16 cellular contexts compared by ENCODE assay signal in the genomic region with DNA sequence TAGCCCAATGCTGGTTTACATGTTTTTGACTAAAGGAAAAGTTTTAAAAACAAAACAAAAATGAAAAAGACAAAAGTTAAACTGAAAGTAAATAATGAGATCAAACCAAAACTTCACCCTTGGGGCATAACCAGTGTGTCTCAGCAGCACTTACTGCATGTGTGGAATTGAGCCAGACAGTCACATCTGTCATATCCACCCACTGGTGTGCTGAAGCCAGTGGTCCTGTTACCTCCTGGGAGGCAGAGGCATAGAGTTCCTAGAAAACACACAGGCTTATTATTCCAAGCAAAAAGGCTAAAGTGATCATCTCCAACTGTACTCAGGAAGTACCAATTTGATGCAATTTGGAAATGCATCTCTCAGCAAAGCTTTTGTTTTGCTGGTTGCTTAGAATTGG. TPM values are rescaled to one million over a fixed set of nuclear protein-coding genes. Genes with fewer than 3 reads are reported as not detected.
DNase-seq lines count a peak whose midpoint lies in the region; ATAC-seq, FAIRE-seq and TF ChIP-seq lines count a peak whose summit lies in the region.
"Had no signal": no experiment of that assay in that cellular context is flagged by ENCODE, and none has a peak within 500 bp of the region (broad histone marks: within the 10 kb centered on the region; RNA-seq: fewer than 3 reads in every experiment).

No MANE protein-coding gene starts in this region.

- H3K4me3 ChIP-seq in KMS-11 (IDR thresholded peaks at IDR 0.05; ENCODE audit: insufficient read depth, low read depth, low read length), result no peak overlapping the region
- no peak overlapping the region for H3K4me3 ChIP-seq in neural progenitor cell
- H3K4me3 ChIP-seq in pancreas, result no peak overlapping the region

- H3K27ac ChIP-seq in KMS-11 (no peak overlapping the region; the same call in 1 of the 2 replicates), neural progenitor cell (no peak overlapping the region), pancreas (no peak overlapping the region)

- DNase-seq in T-helper 2 cell treated with Interferon-gamma antibody and Interleukin-4, amounts not matched to agents 5 μg/mL and 100 μg/mL, for 36 hours (ENCODE audit: low spot score), result no peak
- no peak for DNase-seq in T-helper 2 cell
- no peak for DNase-seq in GM19239 (ENCODE audit: insufficient read length, low spot score)
- DNase-seq in neural progenitor cell (ENCODE audit: low spot score), result no peak
- DNase-seq in NCI-H345 (lab: John Stamatoyannopoulos, UW), result no peak
- no peak for DNase-seq in HEK293T (ENCODE audit: extremely low spot score)
- no peak for DNase-seq in pancreas
- DNase-seq: DMS79, NCI-H1930, NCI-H2171 treated with DMSO at 0.1 percent for 48 hours, NCI-H510A, OCI-M1 had no signal

- no peaks in the 10 kb centered on the region for H3K36me3 Mint-ChIP-seq in T-helper 2 cell treated with Interferon-gamma antibody and Interleukin-4, amounts not matched to agents 5 μg/mL and 100 μg/mL, for 36 hours (ENCODE audit: low read depth)
- H3K36me3 Mint-ChIP-seq in neural progenitor cell, result no peaks in the 10 kb centered on the region

- H3K79me2 ChIP-seq in KMS-11 (ENCODE audit: insufficient read depth, low read depth) (no peaks in the 10 kb centered on the region), neural progenitor cell (ENCODE audit: low read depth) (no peaks in the 10 kb centered on the region)

- H3K4me1 ChIP-seq in KMS-11 (ENCODE audit: low read depth, poor library complexity, severe bottlenecking), result peaks cover 12% of the 10 kb centered on the region
- H3K4me1 ChIP-seq in neural progenitor cell, result peaks cover 7% of the 10 kb centered on the region
- H3K4me1 ChIP-seq in pancreas, result no peaks in the 10 kb centered on the region

- no peaks in the 10 kb centered on the region for H3K36me3 ChIP-seq in KMS-11 (ENCODE audit: insufficient read depth)
- no peaks in the 10 kb centered on the region for H3K36me3 ChIP-seq in neural progenitor cell
- H3K36me3 ChIP-seq in pancreas, result no peaks in the 10 kb centered on the region

- peak overlapping the region; percentile 9 for H3K27ac Mint-ChIP-seq in T-helper 2 cell treated with Interferon-gamma antibody and Interleukin-4, amounts not matched to agents 5 μg/mL and 100 μg/mL, for 36 hours
- H3K27ac Mint-ChIP-seq in neural progenitor cell, result no peak overlapping the region

- FAIRE-seq in GM19239 (lab: Jason Lieb, UNC) (peak; percentile 35), pancreas (lab: Jason Lieb, UNC) (no peak)
- FAIRE-seq: A204.1, G401.6, H54 had no signal

- H3K9me3 ChIP-seq in neural progenitor cell (ENCODE audit: low read depth) (no peaks in the 10 kb centered on the region), pancreas (no peaks in the 10 kb centered on the region)

- intact Hi-C loops in pancreas (cut with DNase I), result no loop called here

- no peaks in the 10 kb centered on the region for H3K9me3 Mint-ChIP-seq in T-helper 2 cell treated with Interferon-gamma antibody and Interleukin-4, amounts not matched to agents 5 μg/mL and 100 μg/mL, for 36 hours
- peaks cover 2% of the 10 kb centered on the region for H3K9me3 Mint-ChIP-seq in neural progenitor cell

- no peak overlapping the region for H3K9ac ChIP-seq in KMS-11
- H3K9ac ChIP-seq in neural progenitor cell, result no peak overlapping the region

- CTCF ChIA-PET in HEK293T (lab: Yijun Ruan, JAX), result no interaction called here

- H4K20me1 ChIP-seq in KMS-11 (ENCODE audit: insufficient read depth) (no peaks in the 10 kb centered on the region), neural progenitor cell (ENCODE audit: low read depth) (no peaks in the 10 kb centered on the region)

- no peaks in the 10 kb centered on the region for H3K27me3 ChIP-seq in KMS-11 (ENCODE audit: insufficient read depth, low read depth)
- peaks cover 7% of the 10 kb centered on the region for H3K27me3 ChIP-seq in neural progenitor cell
- H3K27me3 ChIP-seq in pancreas, result no peaks in the 10 kb centered on the region

- H3K4me3 Mint-ChIP-seq in T-helper 2 cell treated with Interferon-gamma antibody and Interleukin-4, amounts not matched to agents 5 μg/mL and 100 μg/mL, for 36 hours, result no peak overlapping the region
- H3K4me3 Mint-ChIP-seq in neural progenitor cell, result no peak overlapping the region

- H2AFZ ChIP-seq in KMS-11 (ENCODE audit: low read depth) (no peak overlapping the region; the same call in 1 of the 2 replicates), neural progenitor cell (replicated peaks) (peak overlapping the region; percentile 40)

- H3K4me1 Mint-ChIP-seq in T-helper 2 cell treated with Interferon-gamma antibody and Interleukin-4, amounts not matched to agents 5 μg/mL and 100 μg/mL, for 36 hours (ENCODE audit: low read depth), result peaks cover 2% of the 10 kb centered on the region
- no peaks in the 10 kb centered on the region for H3K4me1 Mint-ChIP-seq in neural progenitor cell

- TF ChIP-seq CTCF in KMS-11 (conservative IDR thresholded peaks at IDR 0.05; ENCODE audit: low read depth, low read length) (no peak), neural progenitor cell (IDR thresholded peaks at IDR 0.05) (no peak), pancreas (IDR thresholded peaks at IDR 0.05) (no peak)

- peaks cover 24% of the 10 kb centered on the region for H3K27me3 Mint-ChIP-seq in T-helper 2 cell treated with Interferon-gamma antibody and Interleukin-4, amounts not matched to agents 5 μg/mL and 100 μg/mL, for 36 hours (ENCODE audit: low read depth)
- no peaks in the 10 kb centered on the region for H3K27me3 Mint-ChIP-seq in neural progenitor cell (ENCODE audit: insufficient read depth, low read depth)

- no peaks in the 10 kb centered on the region for H3F3A ChIP-seq in neural progenitor cell (ENCODE audit: low read depth)

- H3K4me2 ChIP-seq in KMS-11, result peak overlapping the region; percentile 19; the same call in 1 of the 2 replicates
- no peak overlapping the region for H3K4me2 ChIP-seq in neural progenitor cell

- POLR2A ChIA-PET in HEK293T (lab: Yijun Ruan, JAX), result no interaction called here

- no peak for ATAC-seq in pancreas

TF ChIP-seq in HEK293T, 16 proteins besides CTCF, POLR2A, EP300 and RAD21:
- no peak for TF ChIP-seq HDGF (IDR thresholded peaks at IDR 0.05; ENCODE audit: borderline replicate concordance)
- no peak for TF ChIP-seq PKNOX1 (IDR thresholded peaks at IDR 0.05)
- no peak for TF ChIP-seq TARDBP (IDR thresholded peaks at IDR 0.05)
- TF ChIP-seq ZNF384 (IDR thresholded peaks at IDR 0.05), result no peak
- no peak for TF ChIP-seq SP1 (IDR thresholded peaks at IDR 0.05)

RNA-seq across cellular contexts. Expression of gene ASAH2, which starts 40.4 kb away (rescaled TPM):
- total RNA-seq in neural progenitor cell (ENCODE audit: low replicate concordance) (2.0 and 6.3 TPM in 2 replicates), pancreas (1 to 10 TPM in 4 of 6 donors, under 1 TPM in 2; 0.61 to 3.6 (median 1.6) TPM)
- polyA plus RNA-seq in pancreas, result under 1 TPM; 0.15 to 0.82 TPM
